In genomic region chr5:93589348-93589662, GRCh38 we compare ENCODE assay signal across 21 cellular contexts. TPM values are rescaled to one million over a fixed set of nuclear protein-coding genes. Genes with fewer than 3 reads are reported as not detected.
DNase-seq lines count a peak whose midpoint lies in the region; ATAC-seq and TF ChIP-seq lines count a peak whose summit lies in the region.
"Had no signal": no experiment of that assay in that cellular context is flagged by ENCODE, and none has a peak within 500 bp of the region (broad histone marks: within the 10 kb centered on the region; RNA-seq: fewer than 3 reads in every experiment).

No MANE protein-coding gene starts in this region.

- no peak overlapping the region for H3K23ac ChIP-seq in mesendoderm (ENCODE audit: low read length)

- DNase-seq in RKO (ENCODE audit: low spot score) (peak; percentile 30), chondrocyte (ENCODE audit: low spot score) (no peak), kidney glomerular epithelial cell (lab: John Stamatoyannopoulos, UW) (peak; percentile 48), globus pallidus (ENCODE audit: low spot score) (no peak), mesendoderm (no peak), sigmoid colon (no peak)
- DNase-seq: activated CD4-positive, alpha-beta T cell treated with anti-CD3 and anti-CD28 coated beads, Interleukin-2, amount 50 U/mL, for 4 hours; activated naive CD8-positive, alpha-beta T cell treated with anti-CD3 and anti-CD28 coated beads, Interleukin-2, amount 10 ng/mL, durations not matched to agents 7 days and 5 days; activated T-cell treated with anti-CD3 and anti-CD28 coated beads, Interleukin-2, amount 50 U/mL, for 4 hours; NCI-H2081; NCI-H524 treated with DMSO at 0.1 percent for 48 hours; occipital lobe; PC-9; small intestine; tibial artery had no signal

- H3K27me3 ChIP-seq in skeletal muscle satellite cell (ENCODE audit: control insufficient read depth, insufficient read depth, low read length) = no peaks in the 10 kb centered on the region
- peaks cover 75% of the 10 kb centered on the region for H3K27me3 ChIP-seq in mesendoderm (ENCODE audit: insufficient read depth, low read length, poor library complexity)
- peaks cover 0 to 56% (median 30%) of the 10 kb centered on the region in 3 donors for H3K27me3 ChIP-seq in sigmoid colon

- H3K4ac ChIP-seq in mesendoderm (ENCODE audit: low read depth, low read length) = no peak overlapping the region

- H3K56ac ChIP-seq in mesendoderm (ENCODE audit: low read length) = no peak overlapping the region

- no peak for TF ChIP-seq POLR2A in sigmoid colon (IDR thresholded peaks at IDR 0.05)

- no peaks in the 10 kb centered on the region for H3K27me3 Mint-ChIP-seq in chondrocyte (ENCODE audit: low read depth)

- H2BK5ac ChIP-seq in mesendoderm (ENCODE audit: low read length) = no peak overlapping the region

- no peak overlapping the region for H4K5ac ChIP-seq in mesendoderm (ENCODE audit: low read length)

- peaks cover 16% of the 10 kb centered on the region for H3K36me3 Mint-ChIP-seq in chondrocyte (ENCODE audit: low read depth)

- H3K9me3 ChIP-seq in skeletal muscle satellite cell (replicated peaks; ENCODE audit: low read length) (no peaks in the 10 kb centered on the region), sigmoid colon (no peaks in the 10 kb centered on the region)
- H3K9me3 ChIP-seq: HAP-1, tibial artery had no signal

- no peaks in the 10 kb centered on the region for H3K79me2 ChIP-seq in mesendoderm (ENCODE audit: control insufficient read depth, insufficient read depth, low read length)

- H3K4me2 ChIP-seq in skeletal muscle satellite cell (ENCODE audit: low read length) (peak overlapping the region; percentile 72), mesendoderm (ENCODE audit: low read length) (no peak overlapping the region)
- H3K4me2 ChIP-seq: BLaER1, PC-9 had no signal

- H3K9me3 Mint-ChIP-seq in chondrocyte (ENCODE audit: low read depth) = no peaks in the 10 kb centered on the region
- H3K9me3 Mint-ChIP-seq: central memory CD8-positive, alpha-beta T cell had no signal

- H2BK15ac ChIP-seq in mesendoderm (replicated peaks; ENCODE audit: low read depth) = no peak overlapping the region

- H3K4me1 ChIP-seq in skeletal muscle satellite cell (ENCODE audit: control insufficient read depth, insufficient read depth, low read length) (peaks cover 47% of the 10 kb centered on the region), mesendoderm (ENCODE audit: control insufficient read depth, low read depth, low read length) (no peaks in the 10 kb centered on the region), sigmoid colon (peaks cover 0 to 11% (median 9%) of the 10 kb centered on the region in 4 donors)

- H2BK120ac ChIP-seq in mesendoderm (ENCODE audit: low read depth, low read length) = no peak overlapping the region

- ATAC-seq in GM21367 (IDR thresholded peaks at IDR 0.05; ENCODE audit: unreplicated experiment) = no peak
- ATAC-seq: activated T-cell treated with anti-CD3 and anti-CD28 coated beads, Interleukin-2, amount 50 U/mL, for 4 hours had no signal

- H3K4me3 ChIP-seq in skeletal muscle satellite cell (ENCODE audit: low read length) (peak overlapping the region; percentile 37), mesendoderm (ENCODE audit: low read length) (no peak overlapping the region), sigmoid colon (no peak overlapping the region)
- H3K4me3 ChIP-seq: BLaER1, HAP-1, PC-9, SK-N-MC, tibial artery had no signal

- TF ChIP-seq EP300 in sigmoid colon (IDR thresholded peaks at IDR 0.05) = no peak

- H3K36me3 ChIP-seq in skeletal muscle satellite cell (ENCODE audit: insufficient read depth, low read length) = peaks cover 79% of the 10 kb centered on the region
- H3K36me3 ChIP-seq in mesendoderm (ENCODE audit: control insufficient read depth, insufficient read depth, low read length) = no peaks in the 10 kb centered on the region
- H3K36me3 ChIP-seq in sigmoid colon = peaks cover 0 to 1% (median 0%) of the 10 kb centered on the region in 4 donors
- H3K36me3 ChIP-seq: BLaER1, tibial artery had no signal

- H3K4me1 Mint-ChIP-seq in chondrocyte (ENCODE audit: low read depth) = peaks cover 75% of the 10 kb centered on the region

- H3K27ac Mint-ChIP-seq in chondrocyte (ENCODE audit: unreplicated experiment) = peak overlapping the region; percentile 98

- no peak overlapping the region for H4K8ac ChIP-seq in mesendoderm (ENCODE audit: low read depth, low read length)

- TF ChIP-seq CTCF in chondrocyte (IDR thresholded peaks at IDR 0.05) = no peak
- no peak for TF ChIP-seq CTCF in sigmoid colon (IDR thresholded peaks at IDR 0.05)

- H3K79me1 ChIP-seq in mesendoderm (ENCODE audit: low read length) = no peaks in the 10 kb centered on the region

- no peak overlapping the region for H3K27ac ChIP-seq in mesendoderm (ENCODE audit: low read depth, low read length)
- peak overlapping the region in 1 of 4 donors; percentile 68 for H3K27ac ChIP-seq in sigmoid colon
- H3K27ac ChIP-seq: BLaER1, PC-9, SK-N-MC, tibial artery had no signal

- no peak overlapping the region for H3K18ac ChIP-seq in mesendoderm (ENCODE audit: low read length)

- WGBS in mesendoderm (ENCODE audit: extremely low coverage, insufficient coverage, low lambda C conversion rate) = no CpG with 5 or more reads among the region's 3 CpGs
- WGBS in sigmoid colon, 2 donors = 71 to 87% methylated on average over 3 of the region's 3 CpGs

- intact Hi-C loops in sigmoid colon (cut with DNase I) = loop anchor here (10.0 kb wide), 1 partner anchor 525 kb away; a partner anchor contains a TSS

- H3K9ac ChIP-seq in skeletal muscle satellite cell (ENCODE audit: low read depth, low read length) (no peak overlapping the region), mesendoderm (ENCODE audit: low read length) (no peak overlapping the region)
- H3K9ac ChIP-seq: BLaER1 had no signal

- no peak overlapping the region for H2AK5ac ChIP-seq in mesendoderm (ENCODE audit: low read length)

- peak overlapping the region; percentile 85 for H3K4me3 Mint-ChIP-seq in chondrocyte (ENCODE audit: unreplicated experiment)
- H3K4me3 Mint-ChIP-seq: activated T-cell treated with anti-CD3 and anti-CD28 coated beads, Interleukin-2, amount 50 U/mL, for 4 hours; central memory CD8-positive, alpha-beta T cell had no signal

RNA-seq across cellular contexts. Expression of gene NR2F1, which starts 6.3 kb away (rescaled TPM):
- total RNA-seq in chondrocyte (28.7 to 41.9 TPM (median 30.8 TPM) in 3 replicates), sigmoid colon (10 to 100 TPM; 16.3 to 24.1 (median 17.5) TPM)
- total RNA-seq in skeletal muscle satellite cell (2012; rRNA removed) = 15.7 and 19.5 TPM in 2 replicates
- polyA plus RNA-seq in mesendoderm (2013, experiment 1 of 2) = not detected
- not detected for polyA plus RNA-seq in mesendoderm (2013, experiment 2 of 2)
- polyA plus RNA-seq in sigmoid colon = 1 to 10 TPM; 1.4 to 8.4 (median 7.6) TPM
- total RNA-seq: activated naive CD8-positive, alpha-beta T cell treated with anti-CD3 and anti-CD28 coated beads, Interleukin-2, amount 10 ng/mL, durations not matched to agents 7 days and 5 days had no signal

RNA-seq across cellular contexts. Expression of gene NR2F1-AS1, which starts 8.3 kb away (rescaled TPM):
- total RNA-seq in chondrocyte (16.2 to 20.0 TPM (median 19.7 TPM) in 3 replicates), sigmoid colon (10 to 100 TPM in 1 of 4 donors, 1 to 10 TPM in 3; 6.7 to 15.2 (median 9.1) TPM)
- total RNA-seq in skeletal muscle satellite cell (2012; rRNA removed) = 11.6 and 18.8 TPM in 2 replicates
- 0.53 TPM for polyA plus RNA-seq in mesendoderm (2013, experiment 1 of 2)
- 0.66 TPM for polyA plus RNA-seq in mesendoderm (2013, experiment 2 of 2)
- polyA plus RNA-seq in sigmoid colon = 1 to 10 TPM; 1.4 to 9.0 (median 3.2) TPM
- total RNA-seq: activated naive CD8-positive, alpha-beta T cell treated with anti-CD3 and anti-CD28 coated beads, Interleukin-2, amount 10 ng/mL, durations not matched to agents 7 days and 5 days; activated T-cell treated with anti-CD3 and anti-CD28 coated beads, Interleukin-2, amount 50 U/mL, for 4 hours had no signal

Comparison
In these comparisons a context has a peak if more than half of its experiments do, and no peak if none do; other contexts are left out.
1. DNase-seq: peak in RKO (single experiment) and kidney glomerular epithelial cell (single experiment); none in chondrocyte (single experiment), globus pallidus (single experiment), mesendoderm (single experiment) and sigmoid colon (single experiment).